In the genomic region with DNA sequence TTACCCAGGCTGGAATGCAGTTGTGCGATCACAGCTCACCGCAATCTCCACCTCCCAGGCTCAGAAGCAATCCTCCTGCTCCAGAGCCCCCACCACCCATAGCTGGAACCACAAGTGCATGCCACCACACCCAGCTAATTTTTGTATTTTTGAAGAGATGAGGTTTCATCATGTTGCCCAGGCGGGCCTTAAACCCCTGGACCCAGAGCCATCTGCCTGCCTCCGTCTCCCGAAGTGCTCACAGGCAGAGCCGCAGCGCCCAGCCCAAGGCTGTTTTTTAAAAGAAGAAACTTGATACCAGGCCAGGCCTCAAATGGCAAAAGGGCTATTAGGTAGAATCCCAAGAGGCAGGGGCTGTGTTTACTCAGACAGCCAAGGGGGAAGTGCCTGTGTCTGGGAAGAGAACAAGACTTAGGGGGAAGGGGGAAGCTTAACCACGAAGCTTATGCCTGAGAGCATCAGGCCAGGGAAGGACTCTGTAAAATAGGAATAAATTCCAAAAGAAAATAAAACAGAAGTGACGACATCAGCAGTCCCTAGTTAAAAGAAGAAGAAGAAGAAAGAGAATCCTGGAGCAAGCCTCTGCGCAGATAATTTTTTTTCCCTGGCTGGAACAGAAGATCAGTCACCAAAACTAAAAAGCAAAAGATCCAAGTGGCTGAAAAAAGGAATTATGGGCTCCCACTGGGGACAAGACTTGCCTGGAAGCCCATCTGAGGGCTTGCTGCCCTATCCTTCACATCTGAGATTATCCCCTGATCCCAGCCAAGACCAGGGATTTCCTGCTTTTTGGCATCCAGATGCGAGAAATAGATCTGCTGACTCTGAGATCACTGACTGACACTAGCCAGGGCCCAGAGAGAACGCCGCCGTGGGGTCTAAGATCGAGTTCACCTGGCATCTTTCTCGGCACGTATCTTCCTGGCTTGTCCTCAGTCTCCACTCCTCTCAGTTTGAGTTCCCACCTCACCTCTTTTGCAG, we compare ENCODE assay signal across 9 cellular contexts.
DNase-seq lines count a peak whose midpoint lies in the region; ATAC-seq and TF ChIP-seq lines count a peak whose summit lies in the region.
"Had no signal": no experiment of that assay in that cellular context is flagged by ENCODE, and none has a peak within 500 bp of the region (broad histone marks: within the 10 kb centered on the region; RNA-seq: fewer than 3 reads in every experiment).

No MANE protein-coding gene starts in this region.

- intact Hi-C loops in OCI-LY7 (cut with micrococcal nuclease; ENCODE audit: unreplicated experiment), result no loop called here
- intact Hi-C loops in left ventricle myocardium superior (cut with micrococcal nuclease), result no loop called here

- no peak for TF ChIP-seq CTCF in HEK293 (tag by site-specific recombination; IDR thresholded peaks at IDR 0.05)
- no peak for TF ChIP-seq CTCF in OCI-LY7 (conservative IDR thresholded peaks at IDR 0.05; ENCODE audit: low read length)

- H4K20me1 ChIP-seq in OCI-LY7 (ENCODE audit: insufficient read depth, low read length), result no peaks in the 10 kb centered on the region

- peak overlapping the region; percentile 71; the same call in 1 of the 2 replicates for H2AFZ ChIP-seq in OCI-LY7 (ENCODE audit: low read length)

- no peaks in the 10 kb centered on the region for H3K9me2 ChIP-seq in OCI-LY7 (ENCODE audit: insufficient read depth, low read length)

- DNase-seq in OCI-LY7 (ENCODE audit: low spot score), result no peak
- DNase-seq in left ventricle myocardium superior, result no peak
- peak; percentile 76 for DNase-seq in skeletal muscle cell (ENCODE audit: low read depth)
- no peak for DNase-seq in ureter (ENCODE audit: low spot score)
- DNase-seq in left lobe of liver (ENCODE audit: low spot score), result no peak
- no peak for DNase-seq in AG20443 (ENCODE audit: low spot score)

- peak overlapping the region; percentile 27; the same call in 1 of the 2 replicates for H3K4me2 ChIP-seq in OCI-LY7 (ENCODE audit: low read length)

- BruUV-seq in OCI-LY7 (replicated peaks; lab: Mats Ljungman, UMichigan), result no TSS peak

- H3K9me3 ChIP-seq in HEK293 (ENCODE audit: control insufficient read depth, insufficient read depth, low read depth, low read length) (no peaks in the 10 kb centered on the region; the same call in 1 of the 2 replicates), OCI-LY7 (ENCODE audit: low read length) (peaks cover 7% of the 10 kb centered on the region; the same call in 1 of the 2 replicates)

- H3K4me1 ChIP-seq in HEK293 (ENCODE audit: control insufficient read depth, insufficient read depth, low read length), result peaks cover 18% of the 10 kb centered on the region
- H3K4me1 ChIP-seq in OCI-LY7 (ENCODE audit: insufficient read depth, low read length, poor library complexity, severe bottlenecking), result peaks cover 49% of the 10 kb centered on the region

- POLR2A ChIA-PET in HEK293 (lab: Yijun Ruan, JAX) (interaction anchor here (0.6 kb wide), 1 partner anchor 70 kb away, joined by 4 read pairs; no protein-coding TSS in a partner anchor), OCI-LY7 (lab: Charles Lee) (interaction anchor here (0.7 to 2.1 kb wide), 5 partner anchors 9 to 38 kb away, joined by 3 to 15 read pairs (median 4); no protein-coding TSS in a partner anchor)

- peak overlapping the region; percentile 73 for H3K27ac ChIP-seq in HEK293 (ENCODE audit: extremely low read depth, low read depth, low read length)
- H3K27ac ChIP-seq in OCI-LY7 (ENCODE audit: low read depth, low read length, poor library complexity, severe bottlenecking), result peak overlapping the region; percentile 1
- H3K27ac ChIP-seq: epithelial cell of prostate had no signal

- ATAC-seq in left ventricle myocardium superior (peak; percentile 64), GM18498 (IDR thresholded peaks at IDR 0.05; ENCODE audit: unreplicated experiment) (no peak), left lobe of liver (no peak)

- H3K36me3 ChIP-seq in HEK293 (ENCODE audit: control insufficient read depth in 2 of 2, insufficient read depth in 1 of 2, low read length in 2 of 2) (no peaks in the 10 kb centered on the region), OCI-LY7 (ENCODE audit: insufficient read depth, low read length) (no peaks in the 10 kb centered on the region)

- H3K4me3 ChIP-seq in HEK293 (ENCODE audit: low read depth, low read length) (no peak overlapping the region), OCI-LY7 (ENCODE audit: low read depth, low read length, poor library complexity, severe bottlenecking) (no peak overlapping the region), skeletal muscle cell (ENCODE audit: low read depth, low read length) (no peak overlapping the region)

- CTCF ChIA-PET in HEK293 (lab: Yijun Ruan, JAX) (interaction anchor here (0.7 to 1.3 kb wide), 3 partner anchors 69 to 122 kb away, joined by 3 to 4 read pairs (median 4); no protein-coding TSS in a partner anchor), OCI-LY7 (lab: Charles Lee; ENCODE audit: unreplicated experiment) (no interaction called here)

- H3K79me2 ChIP-seq in OCI-LY7 (ENCODE audit: insufficient read depth, low read depth, low read length), result no peaks in the 10 kb centered on the region

TF ChIP-seq in HEK293, 187 proteins besides CTCF, POLR2A, EP300 and RAD21 (continues in another document):
- TF ChIP-seq MYNN (tag by site-specific recombination; IDR thresholded peaks at IDR 0.05; ENCODE audit: borderline replicate concordance) (no peak), ZFP37 (tag by site-specific recombination; IDR thresholded peaks at IDR 0.05) (no peak), ZNF133 (tag by site-specific recombination; IDR thresholded peaks at IDR 0.05) (no peak), ZNF302 (tag by site-specific recombination; IDR thresholded peaks at IDR 0.05; ENCODE audit: low read depth) (no peak), ZNF571 (tag by site-specific recombination; IDR thresholded peaks at IDR 0.05) (no peak), TCF7L2 (IDR thresholded peaks at IDR 0.05; ENCODE audit: borderline replicate concordance, low read depth, low read length) (no peak), ZFP69B (tag by site-specific recombination; IDR thresholded peaks at IDR 0.05) (0 out of 2 replicates have a peak, but pooled peaks have one; percentile 61), ZNF544 (tag by site-specific recombination; IDR thresholded peaks at IDR 0.05) (no peak), ZNF426 (tag by site-specific recombination; IDR thresholded peaks at IDR 0.05) (no peak), MZF1 (tag by site-specific recombination; IDR thresholded peaks at IDR 0.05; ENCODE audit: borderline replicate concordance) (peak; percentile 92)
- TF ChIP-seq, protein P1, sequence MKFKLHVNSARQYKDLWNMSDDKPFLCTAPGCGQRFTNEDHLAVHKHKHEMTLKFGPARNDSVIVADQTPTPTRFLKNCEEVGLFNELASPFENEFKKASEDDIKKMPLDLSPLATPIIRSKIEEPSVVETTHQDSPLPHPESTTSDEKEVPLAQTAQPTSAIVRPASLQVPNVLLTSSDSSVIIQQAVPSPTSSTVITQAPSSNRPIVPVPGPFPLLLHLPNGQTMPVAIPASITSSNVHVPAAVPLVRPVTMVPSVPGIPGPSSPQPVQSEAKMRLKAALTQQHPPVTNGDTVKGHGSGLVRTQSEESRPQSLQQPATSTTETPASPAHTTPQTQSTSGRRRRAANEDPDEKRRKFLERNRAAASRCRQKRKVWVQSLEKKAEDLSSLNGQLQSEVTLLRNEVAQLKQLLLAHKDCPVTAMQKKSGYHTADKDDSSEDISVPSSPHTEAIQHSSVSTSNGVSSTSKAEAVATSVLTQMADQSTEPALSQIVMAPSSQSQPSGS (tag by site-specific recombination; IDR thresholded peaks at IDR 0.05; ENCODE audit: low read depth), result 0 out of 2 replicates have a peak, but pooled peaks have one; percentile 27
- TF ChIP-seq, protein P2, sequence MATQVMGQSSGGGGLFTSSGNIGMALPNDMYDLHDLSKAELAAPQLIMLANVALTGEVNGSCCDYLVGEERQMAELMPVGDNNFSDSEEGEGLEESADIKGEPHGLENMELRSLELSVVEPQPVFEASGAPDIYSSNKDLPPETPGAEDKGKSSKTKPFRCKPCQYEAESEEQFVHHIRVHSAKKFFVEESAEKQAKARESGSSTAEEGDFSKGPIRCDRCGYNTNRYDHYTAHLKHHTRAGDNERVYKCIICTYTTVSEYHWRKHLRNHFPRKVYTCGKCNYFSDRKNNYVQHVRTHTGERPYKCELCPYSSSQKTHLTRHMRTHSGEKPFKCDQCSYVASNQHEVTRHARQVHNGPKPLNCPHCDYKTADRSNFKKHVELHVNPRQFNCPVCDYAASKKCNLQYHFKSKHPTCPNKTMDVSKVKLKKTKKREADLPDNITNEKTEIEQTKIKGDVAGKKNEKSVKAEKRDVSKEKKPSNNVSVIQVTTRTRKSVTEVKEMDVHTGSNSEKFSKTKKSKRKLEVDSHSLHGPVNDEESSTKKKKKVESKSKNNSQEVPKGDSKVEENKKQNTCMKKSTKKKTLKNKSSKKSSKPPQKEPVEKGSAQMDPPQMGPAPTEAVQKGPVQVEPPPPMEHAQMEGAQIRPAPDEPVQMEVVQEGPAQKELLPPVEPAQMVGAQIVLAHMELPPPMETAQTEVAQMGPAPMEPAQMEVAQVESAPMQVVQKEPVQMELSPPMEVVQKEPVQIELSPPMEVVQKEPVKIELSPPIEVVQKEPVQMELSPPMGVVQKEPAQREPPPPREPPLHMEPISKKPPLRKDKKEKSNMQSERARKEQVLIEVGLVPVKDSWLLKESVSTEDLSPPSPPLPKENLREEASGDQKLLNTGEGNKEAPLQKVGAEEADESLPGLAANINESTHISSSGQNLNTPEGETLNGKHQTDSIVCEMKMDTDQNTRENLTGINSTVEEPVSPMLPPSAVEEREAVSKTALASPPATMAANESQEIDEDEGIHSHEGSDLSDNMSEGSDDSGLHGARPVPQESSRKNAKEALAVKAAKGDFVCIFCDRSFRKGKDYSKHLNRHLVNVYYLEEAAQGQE (tag by site-specific recombination; IDR thresholded peaks at IDR 0.05), result no peak
- TF ChIP-seq, protein P3, sequence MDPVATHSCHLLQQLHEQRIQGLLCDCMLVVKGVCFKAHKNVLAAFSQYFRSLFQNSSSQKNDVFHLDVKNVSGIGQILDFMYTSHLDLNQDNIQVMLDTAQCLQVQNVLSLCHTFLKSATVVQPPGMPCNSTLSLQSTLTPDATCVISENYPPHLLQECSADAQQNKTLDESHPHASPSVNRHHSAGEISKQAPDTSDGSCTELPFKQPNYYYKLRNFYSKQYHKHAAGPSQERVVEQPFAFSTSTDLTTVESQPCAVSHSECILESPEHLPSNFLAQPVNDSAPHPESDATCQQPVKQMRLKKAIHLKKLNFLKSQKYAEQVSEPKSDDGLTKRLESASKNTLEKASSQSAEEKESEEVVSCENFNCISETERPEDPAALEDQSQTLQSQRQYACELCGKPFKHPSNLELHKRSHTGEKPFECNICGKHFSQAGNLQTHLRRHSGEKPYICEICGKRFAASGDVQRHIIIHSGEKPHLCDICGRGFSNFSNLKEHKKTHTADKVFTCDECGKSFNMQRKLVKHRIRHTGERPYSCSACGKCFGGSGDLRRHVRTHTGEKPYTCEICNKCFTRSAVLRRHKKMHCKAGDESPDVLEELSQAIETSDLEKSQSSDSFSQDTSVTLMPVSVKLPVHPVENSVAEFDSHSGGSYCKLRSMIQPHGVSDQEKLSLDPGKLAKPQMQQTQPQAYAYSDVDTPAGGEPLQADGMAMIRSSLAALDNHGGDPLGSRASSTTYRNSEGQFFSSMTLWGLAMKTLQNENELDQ (tag by site-specific recombination; IDR thresholded peaks at IDR 0.05; ENCODE audit: low read depth), result no peak
